Comparison of ENCODE assay signal across 29 cellular contexts in genomic region chr17:72387969-72388368, GRCh38.
DNase-seq lines count a peak whose midpoint lies in the region; ATAC-seq and TF ChIP-seq lines count a peak whose summit lies in the region.
"Had no signal": no experiment of that assay in that cellular context is flagged by ENCODE, and none has a peak within 500 bp of the region (broad histone marks: within the 10 kb centered on the region; RNA-seq: fewer than 3 reads in every experiment).

No MANE protein-coding gene starts in this region.

- no peak for TF ChIP-seq CTCF in MCF 10A (IDR thresholded peaks at IDR 0.05; ENCODE audit: unreplicated experiment)
- no peak for TF ChIP-seq CTCF in mammary epithelial cell (conservative IDR thresholded peaks at IDR 0.05 in 1 of 2, IDR thresholded peaks at IDR 0.05 in 1 of 2; ENCODE audit: extremely low read depth in 1 of 2, insufficient read depth in 1 of 2, low read depth in 1 of 2, low read length in 2 of 2)
- no peak for TF ChIP-seq CTCF in PC-3 (conservative IDR thresholded peaks at IDR 0.05; ENCODE audit: low read depth, low read length)
- TF ChIP-seq CTCF in psoas muscle (IDR thresholded peaks at IDR 0.05): no peak

- H2BK12ac ChIP-seq in mesenchymal stem cell (ENCODE audit: low read length in 2 of 2): no peak overlapping the region

- H4K8ac ChIP-seq in mesenchymal stem cell (ENCODE audit: low read length): no peak overlapping the region

- H3K4me3 ChIP-seq in mammary epithelial cell (replicated peaks in 1 of 3; ENCODE audit: insufficient read depth in 1 of 3, low read depth in 2 of 3, low read length in 3 of 3) (no peak overlapping the region), PC-3 (ENCODE audit: low read length) (no peak overlapping the region), mesenchymal stem cell (ENCODE audit: insufficient read depth in 1 of 2, low read depth in 1 of 2, low read length in 2 of 2) (no peak overlapping the region), psoas muscle (no peak overlapping the region)
- H3K4me3 ChIP-seq: gastrocnemius medialis, GM12878, hepatocyte, left lung, tibial artery had no signal

- peaks cover 61% of the 10 kb centered on the region for H3K4me1 Mint-ChIP-seq in MCF 10A (ENCODE audit: insufficient read depth, unreplicated experiment)
- H3K4me1 Mint-ChIP-seq: immature natural killer cell; natural killer cell; stimulated activated naive CD8-positive, alpha-beta T cell treated with anti-CD3 and anti-CD28 coated beads, Interleukin-15, amount 100 ng/mL, for 72 hours had no signal

- no peak overlapping the region for H3K27ac ChIP-seq in mammary epithelial cell (ENCODE audit: insufficient read depth, low read depth, low read length)
- peak overlapping the region; percentile 97 for H3K27ac ChIP-seq in PC-3 (ENCODE audit: low read length)
- peak overlapping the region; percentile 74 for H3K27ac ChIP-seq in mesenchymal stem cell (ENCODE audit: low read length, poor library complexity, severe bottlenecking)
- no peak overlapping the region for H3K27ac ChIP-seq in psoas muscle
- H3K27ac ChIP-seq: gastrocnemius medialis, hepatocyte, left lung, tibial artery had no signal

- H3K36me3 Mint-ChIP-seq in MCF 10A (ENCODE audit: insufficient read depth, unreplicated experiment): peaks cover 8% of the 10 kb centered on the region
- H3K36me3 Mint-ChIP-seq: brain, immature natural killer cell, natural killer cell had no signal

- H3K9ac ChIP-seq in mammary epithelial cell (ENCODE audit: insufficient read depth, low read length) (no peak overlapping the region), PC-3 (ENCODE audit: low read length) (peak overlapping the region; percentile 63), mesenchymal stem cell (ENCODE audit: low read length) (peak overlapping the region; percentile 7)

- H4K20me1 ChIP-seq in mammary epithelial cell (ENCODE audit: insufficient read depth, low read length) (no peaks in the 10 kb centered on the region), PC-3 (ENCODE audit: low read length) (no peaks in the 10 kb centered on the region)

- 79% methylated on average over 3 of the region's 3 CpGs for WGBS in mammary epithelial cell (ENCODE audit: low coverage, missing lambda C conversion rate)
- WGBS in mesenchymal stem cell: no CpG with 5 or more reads among the region's 3 CpGs
- 67 to 76% (median 71%) methylated on average over 3 of the region's 3 CpGs for WGBS in psoas muscle, 3 donors

- peak; percentile 1; the same call in 1 of the 2 replicates for ATAC-seq in PC-3
- ATAC-seq in left lobe of liver: no peak
- ATAC-seq in psoas muscle: no peak
- ATAC-seq: activated CD4-positive, CD25-positive, alpha-beta regulatory T cell treated with anti-CD3 and anti-CD28 coated beads, Interleukin-2, amount 50 U/mL, for 24 hours; activated CD8-positive, alpha-beta T cell treated with anti-CD3 and anti-CD28 coated beads for 36 hours; gastrocnemius medialis; GM12878; natural killer cell; sciatic nerve; stimulated activated naive CD8-positive, alpha-beta T cell treated with anti-CD3 and anti-CD28 coated beads, Interleukin-15, amount 100 ng/mL, for 72 hours had no signal

- H3K4me3 Mint-ChIP-seq in MCF 10A (ENCODE audit: unreplicated experiment): peak overlapping the region; percentile 29
- H3K4me3 Mint-ChIP-seq: activated CD8-positive, alpha-beta T cell treated with anti-CD3 and anti-CD28 coated beads for 36 hours; B cell; immature natural killer cell; natural killer cell; stimulated activated naive CD8-positive, alpha-beta T cell treated with anti-CD3 and anti-CD28 coated beads, Interleukin-15, amount 100 ng/mL, for 72 hours had no signal

- DNase-seq in MCF 10A (ENCODE audit: unreplicated experiment) (no peak), mammary epithelial cell (no peak), PC-3 (peak; percentile 37), mesenchymal stem cell (peak; percentile 67), left lobe of liver (ENCODE audit: low spot score) (no peak), NCI-H1694 (lab: John Stamatoyannopoulos, UW) (no peak), psoas muscle (no peak)
- DNase-seq in activated naive CD4-positive, alpha-beta T cell treated with Interleukin-2 at 50 U/mL for 16 hours: no peak
- DNase-seq: 8988T; activated CD8-positive, alpha-beta T cell treated with anti-CD3 and anti-CD28 coated beads for 36 hours; activated T-cell treated with anti-CD3 and anti-CD28 coated beads for 4 hours; COR-L47; DND-41; effector CD4-positive, alpha-beta T cell; erythroblast; gastrocnemius medialis; immature natural killer cell; left lung; midbrain; natural killer cell; NCI-H774; stimulated activated naive CD8-positive, alpha-beta T cell treated with anti-CD3 and anti-CD28 coated beads, Interleukin-15, amount 100 ng/mL, for 72 hours; tibial artery had no signal

- no peak overlapping the region for H2AFZ ChIP-seq in mammary epithelial cell (ENCODE audit: low read depth, low read length)
- no peak overlapping the region for H2AFZ ChIP-seq in PC-3 (ENCODE audit: low read length)
- no peak overlapping the region for H2AFZ ChIP-seq in mesenchymal stem cell (ENCODE audit: low read depth, low read length)
- H2AFZ ChIP-seq: hepatocyte had no signal

- H3K27me3 ChIP-seq in mammary epithelial cell (ENCODE audit: insufficient read depth, low read length) (no peaks in the 10 kb centered on the region), PC-3 (ENCODE audit: low read length) (no peaks in the 10 kb centered on the region), mesenchymal stem cell (ENCODE audit: control insufficient read depth in 1 of 2, insufficient read depth in 1 of 2, low read length in 2 of 2) (no peaks in the 10 kb centered on the region), psoas muscle (ENCODE audit: insufficient read depth in 3 of 3, low read length in 2 of 3) (no peaks in the 10 kb centered on the region)
- H3K27me3 ChIP-seq: gastrocnemius medialis, hepatocyte, left lung had no signal

- peak overlapping the region; percentile 72 for H2AK5ac ChIP-seq in mesenchymal stem cell (ENCODE audit: low read length, severe bottlenecking)

- no peaks in the 10 kb centered on the region for H3K9me2 ChIP-seq in PC-3 (replicated peaks; ENCODE audit: low read length)

- H3K4me2 ChIP-seq in mammary epithelial cell (ENCODE audit: insufficient read depth, low read depth, low read length): no peak overlapping the region
- peak overlapping the region; percentile 27 for H3K4me2 ChIP-seq in PC-3 (ENCODE audit: low read length)
- H3K4me2 ChIP-seq in mesenchymal stem cell (ENCODE audit: low read length, poor library complexity, severe bottlenecking): no peak overlapping the region
- H3K4me2 ChIP-seq: hepatocyte had no signal

- peaks cover 70% of the 10 kb centered on the region for H3K4me1 ChIP-seq in mammary epithelial cell (ENCODE audit: insufficient read depth, low read length)
- H3K4me1 ChIP-seq in PC-3 (ENCODE audit: insufficient read depth, low read length): peaks cover 74% of the 10 kb centered on the region
- peaks cover 47% of the 10 kb centered on the region for H3K4me1 ChIP-seq in mesenchymal stem cell (ENCODE audit: control insufficient read depth, insufficient read depth, low read depth, low read length)
- H3K4me1 ChIP-seq in psoas muscle: no peaks in the 10 kb centered on the region
- H3K4me1 ChIP-seq: gastrocnemius medialis, left lung, tibial artery had no signal

- H3K9me3 Mint-ChIP-seq in MCF 10A (ENCODE audit: unreplicated experiment): no peaks in the 10 kb centered on the region
- H3K9me3 Mint-ChIP-seq: activated CD8-positive, alpha-beta T cell treated with anti-CD3 and anti-CD28 coated beads for 36 hours; natural killer cell; stimulated activated naive CD8-positive, alpha-beta T cell treated with anti-CD3 and anti-CD28 coated beads, Interleukin-15, amount 100 ng/mL, for 72 hours had no signal

- CTCF ChIA-PET in MCF 10A (lab: Yijun Ruan, JAX) (interaction anchor here (0.6 kb wide), 1 partner anchor 20 kb away, joined by 8 read pairs; no protein-coding TSS in a partner anchor), mammary epithelial cell (lab: Charles Lee; ENCODE audit: low non-redundant PET) (no interaction called here), PC-3 (lab: Charles Lee) (interaction anchor here (0.5 to 1.0 kb wide), 3 partner anchors 11 to 1270 kb away, joined by 3 to 9 read pairs (median 4); no protein-coding TSS in a partner anchor)

- no peak overlapping the region for H3K18ac ChIP-seq in mesenchymal stem cell (ENCODE audit: low read depth in 1 of 2, low read length in 2 of 2)

- peak overlapping the region; percentile 86 for H3K27ac Mint-ChIP-seq in MCF 10A (ENCODE audit: low read depth, unreplicated experiment)
- H3K27ac Mint-ChIP-seq: activated CD8-positive, alpha-beta T cell treated with anti-CD3 and anti-CD28 coated beads for 36 hours; B cell; immature natural killer cell; natural killer cell; stimulated activated naive CD8-positive, alpha-beta T cell treated with anti-CD3 and anti-CD28 coated beads, Interleukin-15, amount 100 ng/mL, for 72 hours had no signal

- POLR2A ChIA-PET in MCF 10A (lab: Yijun Ruan, JAX): interaction anchor here (0.7 to 1.3 kb wide), 4 partner anchors 13 to 23 kb away, joined by 3 to 5 read pairs (median 3); no protein-coding TSS in a partner anchor
- POLR2A ChIA-PET in PC-3 (lab: Charles Lee; ENCODE audit: unreplicated experiment): interaction anchor here (0.6 to 1.5 kb wide), 4 partner anchors 35 to 267 kb away, joined by 4 to 17 read pairs (median 6); partner anchors contain the start of gene SOX9

- H3K23ac ChIP-seq in mesenchymal stem cell (ENCODE audit: low read length in 2 of 2): no peak overlapping the region

- H3K79me2 ChIP-seq in mammary epithelial cell (ENCODE audit: insufficient read depth, low read length) (peaks cover 3% of the 10 kb centered on the region), PC-3 (ENCODE audit: low read length) (0 out of 2 replicates have a peak, but pooled peaks cover 2% of the 10 kb centered on the region)
- H3K79me2 ChIP-seq: hepatocyte had no signal

- BruUV-seq in MCF 10A (replicated peaks; lab: Mats Ljungman, UMichigan) (no TSS peak), mammary epithelial cell (replicated peaks; lab: Mats Ljungman, UMichigan) (no TSS peak), PC-3 (replicated peaks; lab: Mats Ljungman, UMichigan) (no TSS peak)

- H2BK15ac ChIP-seq in mesenchymal stem cell (ENCODE audit: low read depth, poor library complexity, severe bottlenecking): no peak overlapping the region

- H2BK120ac ChIP-seq in mesenchymal stem cell (ENCODE audit: low read depth, low read length): no peak overlapping the region

- H3K79me1 ChIP-seq in mesenchymal stem cell (replicated peaks; ENCODE audit: low read length, poor library complexity, severe bottlenecking): peaks cover 6% of the 10 kb centered on the region

- H3K9me3 ChIP-seq in mammary epithelial cell (replicated peaks; ENCODE audit: insufficient read depth, low read length) (no peaks in the 10 kb centered on the region), PC-3 (ENCODE audit: low read length) (no peaks in the 10 kb centered on the region), mesenchymal stem cell (ENCODE audit: control insufficient read depth, low read length) (no peaks in the 10 kb centered on the region), psoas muscle (no peaks in the 10 kb centered on the region)
- H3K9me3 ChIP-seq: gastrocnemius medialis, left lung, tibial artery had no signal

- peak overlapping the region; percentile 33 for H2BK5ac ChIP-seq in mesenchymal stem cell (ENCODE audit: low read depth, low read length, poor library complexity, severe bottlenecking)

- H3K14ac ChIP-seq in mesenchymal stem cell (ENCODE audit: low read length in 2 of 2): no peak overlapping the region

- in situ Hi-C loops in mammary epithelial cell (cut with MboI; ENCODE audit: low sequenced_read_pairs in 2 of 2): no loop called here

- no peaks in the 10 kb centered on the region for H3K36me3 ChIP-seq in mammary epithelial cell (ENCODE audit: insufficient read depth, low read length)
- H3K36me3 ChIP-seq in PC-3 (ENCODE audit: low read depth, low read length): no peaks in the 10 kb centered on the region
- no peaks in the 10 kb centered on the region for H3K36me3 ChIP-seq in mesenchymal stem cell (ENCODE audit: control insufficient read depth in 1 of 2, insufficient read depth in 2 of 2, low read depth in 1 of 2, low read length in 2 of 2)
- no peaks in the 10 kb centered on the region for H3K36me3 ChIP-seq in psoas muscle (ENCODE audit: insufficient read depth in 1 of 2, low read depth in 1 of 2)
- H3K36me3 ChIP-seq: gastrocnemius medialis, left lung, tibial artery had no signal

- no peak overlapping the region for H3K4ac ChIP-seq in mesenchymal stem cell (ENCODE audit: low read depth in 1 of 2, low read length in 2 of 2)

- no peak overlapping the region for H4K91ac ChIP-seq in mesenchymal stem cell (ENCODE audit: low read length)

- H3K27me3 Mint-ChIP-seq in MCF 10A (ENCODE audit: insufficient read depth, unreplicated experiment): no peaks in the 10 kb centered on the region
- H3K27me3 Mint-ChIP-seq: B cell had no signal

- intact Hi-C loops in MCF 10A (cut with micrococcal nuclease) (loop anchor here (2.0 to 5.0 kb wide), 5 partner anchors 19 to 267 kb away; partner anchors contain the start of gene SOX9), mammary epithelial cell (cut with micrococcal nuclease) (no loop called here), PC-3 (cut with micrococcal nuclease) (loop anchor here (5.0 kb wide), 1 partner anchor 411 kb away; no protein-coding TSS in a partner anchor), psoas muscle (cut with DNase I) (loop anchor here in 1 of 2 donors (2.0 kb wide), 1 partner anchor 19 kb away; no protein-coding TSS in a partner anchor)

- dilution Hi-C loops in mammary epithelial cell (cut with HindIII; ENCODE audit: low sequenced_read_pairs): no loop called here

- H3F3A ChIP-seq in PC-3 (ENCODE audit: low read length, unreplicated experiment): peaks cover 6% of the 10 kb centered on the region

Comparison
In these comparisons a context has a peak if more than half of its experiments do, and no peak if none do; other contexts are left out.
1. DNase-seq: peak in PC-3 (single experiment) and mesenchymal stem cell (single experiment); none in MCF 10A (single experiment), mammary epithelial cell (single experiment), left lobe of liver (single experiment), NCI-H1694 (single experiment), psoas muscle (0 of 2) and activated naive CD4-positive, alpha-beta T cell treated with Interleukin-2 at 50 U/mL for 16 hours (single experiment).
2. H3K27ac ChIP-seq: peak in PC-3 (single experiment) and mesenchymal stem cell (single experiment); none in mammary epithelial cell (single experiment) and psoas muscle (single experiment).